Comparison of ENCODE assay signal across 9 cellular contexts in the genomic region with DNA sequence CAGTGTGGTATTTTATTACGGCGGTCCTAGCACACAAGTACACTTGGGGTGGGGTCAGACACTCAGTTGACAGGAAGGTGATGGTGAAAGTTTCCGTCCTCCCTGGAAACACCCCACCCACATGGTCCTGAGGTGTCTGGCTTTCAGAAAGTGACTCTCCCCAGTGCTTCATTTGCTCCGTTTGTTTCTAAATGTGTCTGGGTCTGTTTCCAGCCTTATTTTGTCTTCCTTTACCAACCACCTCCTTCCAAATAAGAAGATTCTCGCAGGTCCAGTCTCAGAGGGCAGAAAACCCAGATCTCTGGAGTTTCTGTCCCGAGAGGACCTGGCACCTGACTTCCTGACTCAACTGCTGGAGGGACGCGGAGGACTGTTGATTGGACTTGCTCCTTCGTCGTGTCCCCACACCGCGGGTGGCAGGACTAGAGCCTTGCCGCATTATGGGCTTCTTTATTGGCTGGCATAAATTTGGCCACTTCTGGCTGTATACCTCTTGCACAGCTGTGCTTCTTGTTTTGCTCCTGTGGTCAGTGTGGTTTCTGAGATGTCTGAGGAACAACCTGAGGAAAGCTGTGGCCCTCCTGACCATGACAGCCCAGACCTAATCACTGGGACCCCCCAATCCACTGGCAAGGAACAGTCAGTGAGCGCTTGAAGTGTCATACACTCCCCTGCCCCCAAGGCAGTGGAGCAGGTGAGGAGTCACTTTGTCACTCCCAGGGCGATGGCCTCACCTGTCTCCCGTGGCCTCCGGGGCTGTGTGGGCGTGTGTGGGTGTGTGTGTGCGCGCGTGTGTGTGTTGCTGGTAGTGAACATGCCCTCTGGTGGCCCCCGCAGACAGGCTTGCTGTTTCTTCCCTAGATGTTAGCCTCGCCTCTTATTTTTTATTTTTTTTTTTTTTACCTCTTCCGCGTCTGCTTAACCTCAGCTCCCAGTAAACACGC. TPM values are rescaled to one million over a fixed set of nuclear protein-coding genes. Genes with fewer than 3 reads are reported as not detected.
DNase-seq lines count a peak whose midpoint lies in the region; ATAC-seq and TF ChIP-seq lines count a peak whose summit lies in the region.
"Had no signal": no experiment of that assay in that cellular context is flagged by ENCODE, and none has a peak within 500 bp of the region (broad histone marks: within the 10 kb centered on the region; RNA-seq: fewer than 3 reads in every experiment).

No MANE protein-coding gene starts in this region.

- no peaks in the 10 kb centered on the region for H3K9me3 ChIP-seq in BE2C
- H3K9me3 ChIP-seq in gastroesophageal sphincter = peaks cover 0 to 5% (median 0%) of the 10 kb centered on the region in 3 donors

- POLR2A ChIA-PET in naive thymus-derived CD8-positive, alpha-beta T cell (lab: Charles Lee) = interaction anchor here (0.6 to 5.7 kb wide), 3 partner anchors 45 to 1340 kb away, joined by 3 to 80 read pairs (median 4); a partner anchor contains a TSS

- H3K4me3 ChIP-seq in BE2C (ENCODE audit: low read depth, low read length) (no peak overlapping the region), gastroesophageal sphincter (no peak overlapping the region)

- DNase-seq in activated CD8-positive, alpha-beta memory T cell treated with anti-CD3 and anti-CD28 coated beads, Interleukin-2, amount 10 ng/mL, durations not matched to agents 7 days and 5 days = peak; percentile 74
- DNase-seq in naive thymus-derived CD8-positive, alpha-beta T cell = peak; percentile 31 to 83 (median 54)
- no peak for DNase-seq in NCI-H526 (lab: John Stamatoyannopoulos, UW)
- no peak for DNase-seq in BE2C
- DNase-seq in NCI-H82 (lab: John Stamatoyannopoulos, UW) = no peak

- peaks cover 35% of the 10 kb centered on the region for H3K4me1 Mint-ChIP-seq in activated CD8-positive, alpha-beta memory T cell treated with anti-CD3 and anti-CD28 coated beads, Interleukin-2, amount 10 ng/mL, durations not matched to agents 7 days and 5 days
- H3K4me1 Mint-ChIP-seq in naive thymus-derived CD8-positive, alpha-beta T cell = peaks cover 22 to 48% (median 32%) of the 10 kb centered on the region in 4 donors

- TF ChIP-seq CTCF in BE2C (IDR thresholded peaks at IDR 0.05; ENCODE audit: low read depth, low read length) (no peak), gastroesophageal sphincter (IDR thresholded peaks at IDR 0.05) (no peak)

- H3K9me3 Mint-ChIP-seq in activated CD8-positive, alpha-beta memory T cell treated with anti-CD3 and anti-CD28 coated beads, Interleukin-2, amount 10 ng/mL, durations not matched to agents 7 days and 5 days (ENCODE audit: low read depth) = no peaks in the 10 kb centered on the region
- no peaks in the 10 kb centered on the region for H3K9me3 Mint-ChIP-seq in naive thymus-derived CD8-positive, alpha-beta T cell

- peak overlapping the region; percentile 49 for H3K4me3 Mint-ChIP-seq in activated CD8-positive, alpha-beta memory T cell treated with anti-CD3 and anti-CD28 coated beads, Interleukin-2, amount 10 ng/mL, durations not matched to agents 7 days and 5 days
- H3K4me3 Mint-ChIP-seq in naive thymus-derived CD8-positive, alpha-beta T cell = peak overlapping the region; percentile 59 to 83 (median 77)

- H3K27ac Mint-ChIP-seq in activated CD8-positive, alpha-beta memory T cell treated with anti-CD3 and anti-CD28 coated beads, Interleukin-2, amount 10 ng/mL, durations not matched to agents 7 days and 5 days = peak overlapping the region; percentile 73
- peak overlapping the region; percentile 79 to 92 (median 84) for H3K27ac Mint-ChIP-seq in naive thymus-derived CD8-positive, alpha-beta T cell

- no peak overlapping the region for H3K27ac ChIP-seq in gastroesophageal sphincter
- H3K27ac ChIP-seq: epithelial cell of prostate had no signal

- CTCF ChIA-PET in activated CD8-positive, alpha-beta memory T cell treated with anti-CD3 and anti-CD28 coated beads, Interleukin-2, amount 10 ng/mL, durations not matched to agents 7 days and 5 days (lab: Charles Lee) = interaction anchor here (0.7 to 3.5 kb wide), 8 partner anchors 11 to 1450 kb away, joined by 3 to 17 read pairs (median 4); a partner anchor contains a TSS

- no peak for TF ChIP-seq EP300 in gastroesophageal sphincter (IDR thresholded peaks at IDR 0.05)

- no peaks in the 10 kb centered on the region for H3K27me3 ChIP-seq in BE2C
- H3K27me3 ChIP-seq in gastroesophageal sphincter = peaks cover 3% of the 10 kb centered on the region

- no peak for TF ChIP-seq POLR2A in gastroesophageal sphincter (IDR thresholded peaks at IDR 0.05)

- peak; percentile 31 for ATAC-seq in GM18498 (IDR thresholded peaks at IDR 0.05; ENCODE audit: unreplicated experiment)
- ATAC-seq in HG03108 (IDR thresholded peaks at IDR 0.05; ENCODE audit: unreplicated experiment) = peak; percentile 16
- peak; percentile 56 for ATAC-seq in activated CD8-positive, alpha-beta memory T cell treated with anti-CD3 and anti-CD28 coated beads, Interleukin-2, amount 10 ng/mL, durations not matched to agents 7 days and 5 days
- ATAC-seq in naive thymus-derived CD8-positive, alpha-beta T cell = peak; percentile 67 to 76
- no peak for ATAC-seq in gastroesophageal sphincter

- H3K4me1 ChIP-seq in BE2C = no peaks in the 10 kb centered on the region
- H3K4me1 ChIP-seq in gastroesophageal sphincter = no peaks in the 10 kb centered on the region

- peaks cover 3% of the 10 kb centered on the region for H3K27me3 Mint-ChIP-seq in activated CD8-positive, alpha-beta memory T cell treated with anti-CD3 and anti-CD28 coated beads, Interleukin-2, amount 10 ng/mL, durations not matched to agents 7 days and 5 days
- no peaks in the 10 kb centered on the region for H3K27me3 Mint-ChIP-seq in naive thymus-derived CD8-positive, alpha-beta T cell

- no peaks in the 10 kb centered on the region for H3K36me3 ChIP-seq in BE2C
- no peaks in the 10 kb centered on the region for H3K36me3 ChIP-seq in gastroesophageal sphincter

- WGBS in gastroesophageal sphincter (ENCODE audit: low coverage in 1 of 2), 2 donors = 80 to 82% methylated on average over 1 to 11 of the region's 26 CpGs

- peaks cover 3% of the 10 kb centered on the region for H3K36me3 Mint-ChIP-seq in activated CD8-positive, alpha-beta memory T cell treated with anti-CD3 and anti-CD28 coated beads, Interleukin-2, amount 10 ng/mL, durations not matched to agents 7 days and 5 days
- no peaks in the 10 kb centered on the region for H3K36me3 Mint-ChIP-seq in naive thymus-derived CD8-positive, alpha-beta T cell

RNA-seq across cellular contexts. Expression of a gene that starts 45.6 kb away (rescaled TPM):
- total RNA-seq in activated CD8-positive, alpha-beta memory T cell treated with anti-CD3 and anti-CD28 coated beads, Interleukin-2, amount 10 ng/mL, durations not matched to agents 7 days and 5 days = 10 to 100 TPM; 48.4 to 59.8 TPM
- 10 to 100 TPM; 54.3 to 57.6 TPM for total RNA-seq in naive thymus-derived CD8-positive, alpha-beta T cell
- 1 to 10 TPM; 1.7 to 7.4 (median 6.9) TPM for polyA plus RNA-seq in naive thymus-derived CD8-positive, alpha-beta T cell
- 17.0 TPM for polyA plus RNA-seq in BE2C (2012; ENCODE audit: insufficient read depth, insufficient read length, low read depth)
- total RNA-seq in gastroesophageal sphincter = 10 to 100 TPM; 24.7 to 35.2 (median 29.0) TPM

Comparison
In these comparisons a context has a peak if more than half of its experiments do, and no peak if none do; other contexts are left out.
1. DNase-seq: peak in activated CD8-positive, alpha-beta memory T cell treated with anti-CD3 and anti-CD28 coated beads, Interleukin-2, amount 10 ng/mL, durations not matched to agents 7 days and 5 days (single experiment) and naive thymus-derived CD8-positive, alpha-beta T cell (10 of 10); none in NCI-H526 (0 of 2), BE2C (single experiment) and NCI-H82 (single experiment).